Comparison of ENCODE assay signal across 15 cellular contexts in the genomic region with DNA sequence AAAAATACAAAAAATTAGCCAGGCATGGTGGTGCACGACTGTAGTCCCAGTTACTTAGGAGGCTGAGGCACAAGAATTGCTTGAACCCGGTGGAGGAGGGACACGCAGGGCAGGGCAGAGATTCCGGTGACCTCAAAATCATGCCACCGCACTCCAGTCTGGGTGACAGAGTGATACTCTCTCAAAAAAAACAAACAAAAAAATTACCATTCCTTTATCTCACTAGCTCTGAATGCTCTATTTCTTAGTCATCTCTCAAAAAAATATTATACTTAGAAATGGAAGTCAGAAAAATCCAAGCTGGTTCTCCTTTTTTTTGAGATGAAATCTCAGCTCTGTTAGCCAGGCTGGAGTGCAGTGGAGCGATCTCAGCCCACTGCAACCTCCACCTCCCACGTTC. TPM values are rescaled to one million over a fixed set of nuclear protein-coding genes. Genes with fewer than 3 reads are reported as not detected.
DNase-seq lines count a peak whose midpoint lies in the region; FAIRE-seq and TF ChIP-seq lines count a peak whose summit lies in the region.
"Had no signal": no experiment of that assay in that cellular context is flagged by ENCODE, and none has a peak within 500 bp of the region (broad histone marks: within the 10 kb centered on the region; RNA-seq: fewer than 3 reads in every experiment).

No MANE protein-coding gene starts in this region.

- peaks cover 6% of the 10 kb centered on the region for H3K36me3 Mint-ChIP-seq in astrocyte (ENCODE audit: low read depth, unreplicated experiment)

- no peak overlapping the region for H3K4me3 Mint-ChIP-seq in astrocyte (ENCODE audit: unreplicated experiment)
- H3K4me3 Mint-ChIP-seq: activated CD4-positive, alpha-beta T cell treated with anti-CD3 and anti-CD28 coated beads, Interleukin-2, amount 10 ng/mL, durations not matched to agents 24 days and 14 days; activated T-cell treated with anti-CD3 and anti-CD28 coated beads, Interleukin-2, amount 50 U/mL, for 72 hours; T-helper 2 cell treated with Interferon-gamma antibody and Interleukin-4, amounts not matched to agents 5 μg/mL and 100 μg/mL, for 36 hours had no signal

- H3K27ac ChIP-seq in ACC112 (ENCODE audit: low read depth, low read length) (peak overlapping the region; percentile 53), astrocyte (ENCODE audit: low read depth, low read length) (peak overlapping the region; percentile 61), mesenchymal stem cell (ENCODE audit: low read length, poor library complexity, severe bottlenecking) (peak overlapping the region; percentile 54), neuronal stem cell (replicated peaks; ENCODE audit: low read length) (no peak overlapping the region)
- H3K27ac ChIP-seq: BLaER1 had no signal

- H3K4me2 ChIP-seq in astrocyte (ENCODE audit: low read length) (peak overlapping the region; percentile 60), mesenchymal stem cell (ENCODE audit: low read length, poor library complexity, severe bottlenecking) (no peak overlapping the region), neuronal stem cell (ENCODE audit: insufficient read depth, low read length, poor library complexity, severe bottlenecking) (no peak overlapping the region)
- H3K4me2 ChIP-seq: BLaER1 had no signal

- H3K4ac ChIP-seq in mesenchymal stem cell (ENCODE audit: low read depth in 1 of 2, low read length in 2 of 2) (no peak overlapping the region), neuronal stem cell (ENCODE audit: low read length) (no peak overlapping the region)

- no peak for FAIRE-seq in astrocyte (lab: Jason Lieb, UNC)

- no peak overlapping the region for H4K91ac ChIP-seq in mesenchymal stem cell (ENCODE audit: low read length)
- no peak overlapping the region for H4K91ac ChIP-seq in neuronal stem cell (ENCODE audit: low read depth, low read length, poor library complexity)

- H3K4me1 ChIP-seq in ACC112 (ENCODE audit: control insufficient read depth, insufficient read depth, low read length, unreplicated experiment), result peaks cover 37% of the 10 kb centered on the region
- H3K4me1 ChIP-seq in astrocyte (ENCODE audit: insufficient read depth, low read length), result peaks cover 29% of the 10 kb centered on the region
- peaks cover 4% of the 10 kb centered on the region for H3K4me1 ChIP-seq in mesenchymal stem cell (ENCODE audit: control insufficient read depth, insufficient read depth, low read depth, low read length)
- no peaks in the 10 kb centered on the region for H3K4me1 ChIP-seq in BE2C
- peaks cover 0 to 3% of the 10 kb centered on the region in 2 donors for H3K4me1 ChIP-seq in neuronal stem cell (ENCODE audit: control insufficient read depth in 2 of 2, insufficient read depth in 1 of 2, low read depth in 1 of 2, low read length in 2 of 2)

- WGBS in mesenchymal stem cell, result 88% methylated on average over 5 of the region's 7 CpGs
- WGBS in neuronal stem cell (ENCODE audit: extremely low coverage in 2 of 2, insufficient read length in 2 of 2, insufficient replicate concordance in 1 of 2), 2 donors, result no CpG with 5 or more reads among the region's 7 CpGs

- H3K9me3 ChIP-seq in astrocyte (ENCODE audit: insufficient read depth, low read depth, low read length), result no peaks in the 10 kb centered on the region
- peaks cover 5% of the 10 kb centered on the region for H3K9me3 ChIP-seq in mesenchymal stem cell (ENCODE audit: control insufficient read depth, low read length)
- no peaks in the 10 kb centered on the region for H3K9me3 ChIP-seq in BE2C
- H3K9me3 ChIP-seq in neuronal stem cell (replicated peaks in 1 of 2; ENCODE audit: control insufficient read depth in 2 of 2, insufficient read depth in 1 of 2, low read depth in 1 of 2, low read length in 2 of 2), result peaks cover 3 to 7% of the 10 kb centered on the region in 2 donors

- peaks cover 41% of the 10 kb centered on the region for H3K4me1 Mint-ChIP-seq in astrocyte (ENCODE audit: low read depth, unreplicated experiment)

- H3K18ac ChIP-seq in mesenchymal stem cell (ENCODE audit: low read depth in 1 of 2, low read length in 2 of 2) (no peak overlapping the region), neuronal stem cell (ENCODE audit: low read length) (no peak overlapping the region)

- no peaks in the 10 kb centered on the region for H3K27me3 Mint-ChIP-seq in astrocyte (ENCODE audit: low read depth, unreplicated experiment)
- H3K27me3 Mint-ChIP-seq: activated CD4-positive, alpha-beta T cell treated with anti-CD3 and anti-CD28 coated beads, Interleukin-2, amount 10 ng/mL, durations not matched to agents 24 days and 14 days had no signal

- no peak overlapping the region for H3K9ac ChIP-seq in astrocyte (ENCODE audit: low read length)
- no peak overlapping the region for H3K9ac ChIP-seq in mesenchymal stem cell (ENCODE audit: low read length)
- no peak overlapping the region for H3K9ac ChIP-seq in neuronal stem cell (ENCODE audit: low read depth, low read length, poor library complexity)
- H3K9ac ChIP-seq: BLaER1 had no signal

- no peak overlapping the region for H2BK120ac ChIP-seq in mesenchymal stem cell (ENCODE audit: low read depth, low read length)
- no peak overlapping the region for H2BK120ac ChIP-seq in neuronal stem cell (ENCODE audit: low read depth, low read length)

- no peaks in the 10 kb centered on the region for H4K20me1 ChIP-seq in astrocyte (ENCODE audit: insufficient read depth, low read length)

- H3K9me3 Mint-ChIP-seq in astrocyte (ENCODE audit: unreplicated experiment), result peaks cover 5% of the 10 kb centered on the region
- H3K9me3 Mint-ChIP-seq: activated CD4-positive, alpha-beta T cell treated with anti-CD3 and anti-CD28 coated beads, Interleukin-2, amount 10 ng/mL, durations not matched to agents 24 days and 14 days; activated T-cell treated with anti-CD3 and anti-CD28 coated beads, Interleukin-2, amount 50 U/mL, for 72 hours; T-helper 2 cell treated with Interferon-gamma antibody and Interleukin-4, amounts not matched to agents 5 μg/mL and 100 μg/mL, for 36 hours had no signal

- TF ChIP-seq CTCF in astrocyte (IDR thresholded peaks at IDR 0.05; ENCODE audit: insufficient read depth, low read depth, low read length) (no peak), BE2C (IDR thresholded peaks at IDR 0.05; ENCODE audit: low read depth, low read length) (no peak)

- H3K79me2 ChIP-seq in ACC112 (ENCODE audit: control insufficient read depth, insufficient read depth, low read length, unreplicated experiment), result peaks cover 62% of the 10 kb centered on the region
- H3K79me2 ChIP-seq in astrocyte (ENCODE audit: insufficient read depth, low read length), result peaks cover 48% of the 10 kb centered on the region

- H3K27me3 ChIP-seq in ACC112 (ENCODE audit: insufficient read depth, low read length) (no peaks in the 10 kb centered on the region), astrocyte (ENCODE audit: insufficient read depth, low read length) (no peaks in the 10 kb centered on the region), mesenchymal stem cell (ENCODE audit: control insufficient read depth in 1 of 2, insufficient read depth in 1 of 2, low read length in 2 of 2) (no peaks in the 10 kb centered on the region), BE2C (no peaks in the 10 kb centered on the region), neuronal stem cell (ENCODE audit: control insufficient read depth in 3 of 3, insufficient read depth in 3 of 3, low read depth in 1 of 3, low read length in 3 of 3) (no peaks in the 10 kb centered on the region)
- H3K27me3 ChIP-seq: BLaER1 had no signal

- no peak overlapping the region for H2BK5ac ChIP-seq in mesenchymal stem cell (ENCODE audit: low read depth, low read length, poor library complexity, severe bottlenecking)
- H2BK5ac ChIP-seq in neuronal stem cell (ENCODE audit: low read length), result no peak overlapping the region

- H2AK5ac ChIP-seq in mesenchymal stem cell (ENCODE audit: low read length, severe bottlenecking) (no peak overlapping the region), neuronal stem cell (ENCODE audit: low read depth, low read length) (no peak overlapping the region)

- H3K23ac ChIP-seq in mesenchymal stem cell (ENCODE audit: low read length in 2 of 2) (no peak overlapping the region), neuronal stem cell (ENCODE audit: low read depth, low read length, poor library complexity) (no peak overlapping the region)

- H3K79me1 ChIP-seq in mesenchymal stem cell (replicated peaks; ENCODE audit: low read length, poor library complexity, severe bottlenecking) (peaks cover 22% of the 10 kb centered on the region), neuronal stem cell (ENCODE audit: low read depth, low read length) (no peaks in the 10 kb centered on the region)

- H2BK12ac ChIP-seq in mesenchymal stem cell (ENCODE audit: low read length in 2 of 2) (no peak overlapping the region), neuronal stem cell (ENCODE audit: low read length) (no peak overlapping the region)

- DNase-seq in GM03348 (ENCODE audit: low spot score), result peak; percentile 38
- DNase-seq in astrocyte (ENCODE audit: low read depth), result peak; percentile 59
- DNase-seq in mesenchymal stem cell, result no peak
- no peak for DNase-seq in NCI-H2227 (lab: John Stamatoyannopoulos, UW; ENCODE audit: unreplicated experiment)
- no peak for DNase-seq in BE2C
- DNase-seq in activated gamma-delta T cell (lab: John Stamatoyannopoulos, UW), result no peak
- DNase-seq in neuronal stem cell (ENCODE audit: low spot score), result no peak
- DNase-seq: activated CD4-positive, alpha-beta T cell treated with anti-CD3 and anti-CD28 coated beads, Interleukin-2, amount 10 ng/mL, durations not matched to agents 24 days and 14 days; activated T-cell treated with anti-CD3 and anti-CD28 coated beads, Interleukin-2, amount 50 U/mL, for 72 hours; DMS153; GOT3; NK-92 treated with Interleukin-12 subunit alpha and Interleukin-12 subunit beta, amount 100 ng/mL, for 24 hours had no signal

- H3K27ac Mint-ChIP-seq in astrocyte (ENCODE audit: unreplicated experiment), result peak overlapping the region; percentile 85
- H3K27ac Mint-ChIP-seq: activated CD4-positive, alpha-beta T cell treated with anti-CD3 and anti-CD28 coated beads, Interleukin-2, amount 10 ng/mL, durations not matched to agents 24 days and 14 days; activated T-cell treated with anti-CD3 and anti-CD28 coated beads, Interleukin-2, amount 50 U/mL, for 72 hours; T-helper 2 cell treated with Interferon-gamma antibody and Interleukin-4, amounts not matched to agents 5 μg/mL and 100 μg/mL, for 36 hours had no signal

- H3K14ac ChIP-seq in mesenchymal stem cell (ENCODE audit: low read length in 2 of 2) (no peak overlapping the region), neuronal stem cell (ENCODE audit: low read length) (no peak overlapping the region)

- H4K8ac ChIP-seq in mesenchymal stem cell (ENCODE audit: low read length) (no peak overlapping the region), neuronal stem cell (ENCODE audit: low read depth, low read length) (no peak overlapping the region)

- H2AFZ ChIP-seq in ACC112 (ENCODE audit: low read length, unreplicated experiment) (no peak overlapping the region), astrocyte (ENCODE audit: low read depth, low read length) (no peak overlapping the region), mesenchymal stem cell (ENCODE audit: low read depth, low read length) (no peak overlapping the region), neuronal stem cell (ENCODE audit: low read length) (no peak overlapping the region)

- H2BK15ac ChIP-seq in mesenchymal stem cell (ENCODE audit: low read depth, poor library complexity, severe bottlenecking), result no peak overlapping the region
- H2BK15ac ChIP-seq in neuronal stem cell (ENCODE audit: low read length), result no peak overlapping the region

- H3K36me3 ChIP-seq in ACC112 (ENCODE audit: insufficient read depth, low read length) (peaks cover 17% of the 10 kb centered on the region), astrocyte (ENCODE audit: insufficient read depth, low read length) (no peaks in the 10 kb centered on the region), mesenchymal stem cell (ENCODE audit: control insufficient read depth in 1 of 2, insufficient read depth in 2 of 2, low read depth in 1 of 2, low read length in 2 of 2) (peaks cover 0 to 10% of the 10 kb centered on the region in 2 experiments), BE2C (no peaks in the 10 kb centered on the region; the same call in 1 of the 2 replicates), neuronal stem cell (replicated peaks in 1 of 2; ENCODE audit: control insufficient read depth in 2 of 2, insufficient read depth in 2 of 2, low read length in 2 of 2) (no peaks in the 10 kb centered on the region)

- H3K4me3 ChIP-seq in ACC112 (ENCODE audit: low read depth, low read length) (peak overlapping the region; percentile 26; the same call in 1 of the 2 replicates), astrocyte (ENCODE audit: insufficient read depth, low read depth, low read length) (no peak overlapping the region), mesenchymal stem cell (ENCODE audit: insufficient read depth in 1 of 2, low read depth in 1 of 2, low read length in 2 of 2) (no peak overlapping the region), BE2C (ENCODE audit: low read depth, low read length) (no peak overlapping the region), neuronal stem cell (ENCODE audit: low read length in 2 of 2) (no peak overlapping the region)
- H3K4me3 ChIP-seq: BLaER1 had no signal

RNA-seq across cellular contexts. Expression of a gene that starts 40.8 kb away (rescaled TPM):
- total RNA-seq in astrocyte, result 46.6 and 48.6 TPM in 2 replicates
- polyA plus RNA-seq in mesenchymal stem cell (2013, experiment 1 of 2), result 33.1 TPM
- polyA plus RNA-seq in mesenchymal stem cell (2013, experiment 2 of 2), result 34.1 TPM
- 77.2 TPM for polyA plus RNA-seq in BE2C (2012; ENCODE audit: insufficient read depth, insufficient read length, low read depth)
- 36.3 TPM for polyA plus RNA-seq in neuronal stem cell (2013, experiment 1 of 2)
- 37.9 TPM for polyA plus RNA-seq in neuronal stem cell (2013, experiment 2 of 2)

Comparison
In these comparisons a context has a peak if more than half of its experiments do, and no peak if none do; other contexts are left out.
1. DNase-seq: peak in GM03348 (single experiment) and astrocyte (single experiment); none in mesenchymal stem cell (single experiment), NCI-H2227 (single experiment), BE2C (single experiment), activated gamma-delta T cell (single experiment) and neuronal stem cell (single experiment).